8 cellular contexts compared by ENCODE assay signal in the genomic region with DNA sequence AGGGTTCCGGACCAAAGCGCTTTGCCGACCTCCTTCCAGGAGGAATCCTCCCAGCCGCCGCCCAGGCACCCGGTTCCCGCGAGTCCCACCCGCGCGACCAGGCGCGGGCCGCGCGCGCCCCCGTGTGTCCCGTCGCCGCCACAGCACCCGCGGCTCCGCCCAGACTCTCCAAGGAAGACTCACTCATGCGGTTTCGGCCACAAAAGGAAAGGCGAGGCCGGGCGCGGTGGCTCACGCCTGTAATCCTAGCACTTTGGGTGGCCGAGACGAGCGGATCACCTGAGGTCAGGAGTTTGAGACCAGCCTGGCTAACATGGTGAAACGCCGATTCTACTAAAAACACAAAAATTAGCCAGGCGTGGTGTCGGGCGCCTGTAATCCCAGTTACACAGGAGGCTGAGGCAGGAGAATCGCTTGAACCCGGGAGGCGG. TPM values are rescaled to one million over a fixed set of nuclear protein-coding genes. Genes with fewer than 3 reads are reported as not detected.
DNase-seq lines count a peak whose midpoint lies in the region; ATAC-seq and TF ChIP-seq lines count a peak whose summit lies in the region.

No MANE protein-coding gene starts in this region.

- DNase-seq in ELF-1 (ENCODE audit: low read depth, low spot score) (peak; percentile 96), HT1080 (ENCODE audit: low read depth) (peak; percentile 88), Peyer's patch (peak; percentile 62 to 90 (median 90)), fibroblast of peridontal ligament (ENCODE audit: extremely low read depth) (peak; percentile 63), testis (peak; percentile 86)
- peak; percentile 61 for DNase-seq in activated T-helper 1 cell treated with anti-CD3 and anti-CD28 coated beads, Interleukin-12 subunit alpha, Interleukin-12 subunit beta, Interleukin-2, Interleukin-4 antibody, amounts not matched to agents 30 ng/mL and 10 ng/mL and 1 ng/mL, durations not matched to agents 14 hours and 24 hours and 36 hours (ENCODE audit: low spot score)

- H3K36me3 ChIP-seq in Peyer's patch (no peaks in the 10 kb centered on the region), neutrophil (no peaks in the 10 kb centered on the region), testis (ENCODE audit: low read depth, missing control alignments) (no peaks in the 10 kb centered on the region)

- peak; percentile 85 to 96 (median 94) for TF ChIP-seq CTCF in Peyer's patch (IDR thresholded peaks at IDR 0.05)
- peak; percentile 99 for TF ChIP-seq CTCF in neutrophil (IDR thresholded peaks at IDR 0.05)
- TF ChIP-seq CTCF in testis (IDR thresholded peaks at IDR 0.05): peak; percentile 57 to 89 (median 86)

- WGBS in testis, 2 donors: 8 to 12% methylated on average over 28 to 42 of the region's 42 CpGs

- ATAC-seq in HG03097 (IDR thresholded peaks at IDR 0.05; ENCODE audit: low FRiP score, unreplicated experiment): no peak

- H3K27ac Mint-ChIP-seq in activated T-helper 1 cell treated with anti-CD3 and anti-CD28 coated beads, Interleukin-12 subunit alpha, Interleukin-12 subunit beta, Interleukin-2, Interleukin-4 antibody, amounts not matched to agents 30 ng/mL and 10 ng/mL and 1 ng/mL, durations not matched to agents 14 hours and 24 hours and 36 hours: no peak overlapping the region

- H3K27me3 ChIP-seq in Peyer's patch: no peaks in the 10 kb centered on the region
- no peaks in the 10 kb centered on the region for H3K27me3 ChIP-seq in neutrophil
- H3K27me3 ChIP-seq in testis: no peaks in the 10 kb centered on the region

- peak overlapping the region in 3 of 4 donors; percentile 7 to 36 (median 25) for H3K4me3 ChIP-seq in Peyer's patch
- peak overlapping the region; percentile 15 to 45 for H3K4me3 ChIP-seq in neutrophil (ENCODE audit: low read depth in 1 of 2, low read length in 1 of 2)
- peak overlapping the region; percentile 5 to 29 for H3K4me3 ChIP-seq in testis

- H3K4me3 Mint-ChIP-seq in activated T-helper 1 cell treated with anti-CD3 and anti-CD28 coated beads, Interleukin-12 subunit alpha, Interleukin-12 subunit beta, Interleukin-2, Interleukin-4 antibody, amounts not matched to agents 30 ng/mL and 10 ng/mL and 1 ng/mL, durations not matched to agents 14 hours and 24 hours and 36 hours: peak overlapping the region; percentile 49

- H3K9me3 ChIP-seq in Peyer's patch (no peaks in the 10 kb centered on the region), neutrophil (no peaks in the 10 kb centered on the region), testis (no peaks in the 10 kb centered on the region)

- peaks cover 6% of the 10 kb centered on the region for H3K27me3 Mint-ChIP-seq in activated T-helper 1 cell treated with anti-CD3 and anti-CD28 coated beads, Interleukin-12 subunit alpha, Interleukin-12 subunit beta, Interleukin-2, Interleukin-4 antibody, amounts not matched to agents 30 ng/mL and 10 ng/mL and 1 ng/mL, durations not matched to agents 14 hours and 24 hours and 36 hours (ENCODE audit: insufficient read depth)

- intact Hi-C loops in activated T-helper 1 cell treated with anti-CD3 and anti-CD28 coated beads, Interleukin-12 subunit alpha, Interleukin-12 subunit beta, Interleukin-2, Interleukin-4 antibody, amounts not matched to agents 30 ng/mL and 10 ng/mL and 1 ng/mL, durations not matched to agents 14 hours and 24 hours and 36 hours (cut with micrococcal nuclease): loop anchor here (1.0 to 2.0 kb wide), 2 partner anchors 15 to 22 kb away; a partner anchor contains a TSS
- intact Hi-C loops in testis (cut with DNase I; ENCODE audit: low total_unique reads): no loop called here

- TF ChIP-seq POLR2A in Peyer's patch (IDR thresholded peaks at IDR 0.05) (no peak), testis (IDR thresholded peaks at IDR 0.05) (no peak)

- H3K4me1 ChIP-seq in Peyer's patch (peaks cover 5 to 23% (median 7%) of the 10 kb centered on the region in 4 donors), neutrophil (ENCODE audit: control insufficient read depth in 1 of 2, insufficient read depth in 1 of 2, low read depth in 1 of 2, low read length in 1 of 2) (peaks cover 26 to 27% of the 10 kb centered on the region in 2 experiments), testis (peaks cover 31% of the 10 kb centered on the region)

- H3K9me3 Mint-ChIP-seq in activated T-helper 1 cell treated with anti-CD3 and anti-CD28 coated beads, Interleukin-12 subunit alpha, Interleukin-12 subunit beta, Interleukin-2, Interleukin-4 antibody, amounts not matched to agents 30 ng/mL and 10 ng/mL and 1 ng/mL, durations not matched to agents 14 hours and 24 hours and 36 hours: no peaks in the 10 kb centered on the region

- H3K36me3 Mint-ChIP-seq in activated T-helper 1 cell treated with anti-CD3 and anti-CD28 coated beads, Interleukin-12 subunit alpha, Interleukin-12 subunit beta, Interleukin-2, Interleukin-4 antibody, amounts not matched to agents 30 ng/mL and 10 ng/mL and 1 ng/mL, durations not matched to agents 14 hours and 24 hours and 36 hours (ENCODE audit: low read depth): no peaks in the 10 kb centered on the region

- H3K27ac ChIP-seq in Peyer's patch: no peak overlapping the region
- H3K27ac ChIP-seq in neutrophil: no peak overlapping the region
- H3K27ac ChIP-seq in testis: no peak overlapping the region

- H3K4me1 Mint-ChIP-seq in activated T-helper 1 cell treated with anti-CD3 and anti-CD28 coated beads, Interleukin-12 subunit alpha, Interleukin-12 subunit beta, Interleukin-2, Interleukin-4 antibody, amounts not matched to agents 30 ng/mL and 10 ng/mL and 1 ng/mL, durations not matched to agents 14 hours and 24 hours and 36 hours (ENCODE audit: low read depth): peaks cover 4% of the 10 kb centered on the region

RNA-seq across cellular contexts. Expression of a gene that starts 3.5 kb away (rescaled TPM):
- total RNA-seq in HT1080 (2014; rRNA removed; shearing (Covaris generic)): 37.6 and 46.9 TPM in 2 replicates
- polyA plus RNA-seq in HT1080 (2015; cell fraction: cytosol; rRNA removed): 37.9 and 50.6 TPM in 2 replicates
- polyA plus RNA-seq in HT1080 (2015; cell fraction: nucleus; rRNA removed): 60.3 and 64.5 TPM in 2 replicates
- total RNA-seq in Peyer's patch (10 to 100 TPM in 1 of 4 donors, 1 to 10 TPM in 3; 4.3 to 23.9 (median 6.0) TPM), testis (100 to 1,000 TPM in 1 of 2 donors, 10 to 100 TPM in 1; 76.4 to 146 TPM)
- total RNA-seq in activated T-helper 1 cell treated with anti-CD3 and anti-CD28 coated beads, Interleukin-12 subunit alpha, Interleukin-12 subunit beta, Interleukin-2, Interleukin-4 antibody, amounts not matched to agents 30 ng/mL and 10 ng/mL and 1 ng/mL, durations not matched to agents 14 hours and 24 hours and 36 hours: 151 and 152 TPM in 2 replicates
- 119 TPM for polyA plus RNA-seq in testis (ENCODE audit: insufficient read depth, low read depth, low replicate concordance)

RNA-seq across cellular contexts. Expression of a gene that starts 14.6 kb away (rescaled TPM):
- 47.9 TPM in 2 replicates for total RNA-seq in HT1080 (2014; rRNA removed; shearing (Covaris generic))
- polyA plus RNA-seq in HT1080 (2015; cell fraction: cytosol; rRNA removed): 23.6 and 29.2 TPM in 2 replicates
- 25.3 and 31.5 TPM in 2 replicates for polyA plus RNA-seq in HT1080 (2015; cell fraction: nucleus; rRNA removed)
- total RNA-seq in Peyer's patch: 10 to 100 TPM in 1 of 4 donors, 1 to 10 TPM in 3; 6.3 to 13.2 (median 9.2) TPM
- total RNA-seq in activated T-helper 1 cell treated with anti-CD3 and anti-CD28 coated beads, Interleukin-12 subunit alpha, Interleukin-12 subunit beta, Interleukin-2, Interleukin-4 antibody, amounts not matched to agents 30 ng/mL and 10 ng/mL and 1 ng/mL, durations not matched to agents 14 hours and 24 hours and 36 hours: 40.1 and 44.0 TPM in 2 replicates
- 1 to 10 TPM; 6.4 to 7.1 TPM for total RNA-seq in testis
- polyA plus RNA-seq in testis (ENCODE audit: insufficient read depth, low read depth, low replicate concordance): 6.2 TPM

RNA-seq across cellular contexts. Expression of a gene that starts 19.6 kb away (rescaled TPM):
- total RNA-seq in HT1080 (2014; rRNA removed; shearing (Covaris generic)): 2.4 and 2.5 TPM in 2 replicates
- polyA plus RNA-seq in HT1080 (2015; cell fraction: cytosol; rRNA removed): 0.84 and 2.1 TPM in 2 replicates
- 2.2 and 2.8 TPM in 2 replicates for polyA plus RNA-seq in HT1080 (2015; cell fraction: nucleus; rRNA removed)
- total RNA-seq in Peyer's patch (1 to 10 TPM in 1 of 4 donors, under 1 TPM in 1, not detected in 2; 0.40 to 1.6 TPM), testis (1 to 10 TPM; 1.7 TPM)
- total RNA-seq in activated T-helper 1 cell treated with anti-CD3 and anti-CD28 coated beads, Interleukin-12 subunit alpha, Interleukin-12 subunit beta, Interleukin-2, Interleukin-4 antibody, amounts not matched to agents 30 ng/mL and 10 ng/mL and 1 ng/mL, durations not matched to agents 14 hours and 24 hours and 36 hours: 0.10 and 0.18 TPM in 2 replicates
- polyA plus RNA-seq in testis (ENCODE audit: insufficient read depth, low read depth, low replicate concordance): 0.86 TPM

RNA-seq across cellular contexts. Expression of a gene that starts 29.0 kb away (rescaled TPM):
- not detected in 2 replicates for total RNA-seq in HT1080 (2014; rRNA removed; shearing (Covaris generic))
- not detected in 2 replicates for polyA plus RNA-seq in HT1080 (2015; cell fraction: cytosol; rRNA removed)
- polyA plus RNA-seq in HT1080 (2015; cell fraction: nucleus; rRNA removed): 0.06 and 0.09 TPM in 2 replicates
- 1 to 10 TPM in 3 of 4 donors, under 1 TPM in 1; 0.76 to 2.5 (median 1.2) TPM for total RNA-seq in Peyer's patch
- total RNA-seq in activated T-helper 1 cell treated with anti-CD3 and anti-CD28 coated beads, Interleukin-12 subunit alpha, Interleukin-12 subunit beta, Interleukin-2, Interleukin-4 antibody, amounts not matched to agents 30 ng/mL and 10 ng/mL and 1 ng/mL, durations not matched to agents 14 hours and 24 hours and 36 hours: not detected in 2 replicates
- under 1 TPM; 0.37 to 0.39 TPM for total RNA-seq in testis
- 0.34 TPM for polyA plus RNA-seq in testis (ENCODE audit: insufficient read depth, low read depth, low replicate concordance)

RNA-seq across cellular contexts. Expression of a gene that starts 34.3 kb away (rescaled TPM):
- 0.07 TPM in 1 of 2 replicates, not detected in the other for total RNA-seq in HT1080 (2014; rRNA removed; shearing (Covaris generic))
- polyA plus RNA-seq in HT1080 (2015; cell fraction: cytosol; rRNA removed): not detected in 2 replicates
- polyA plus RNA-seq in HT1080 (2015; cell fraction: nucleus; rRNA removed): not detected in 2 replicates
- total RNA-seq in Peyer's patch: not detected
- total RNA-seq in activated T-helper 1 cell treated with anti-CD3 and anti-CD28 coated beads, Interleukin-12 subunit alpha, Interleukin-12 subunit beta, Interleukin-2, Interleukin-4 antibody, amounts not matched to agents 30 ng/mL and 10 ng/mL and 1 ng/mL, durations not matched to agents 14 hours and 24 hours and 36 hours: not detected in 2 replicates
- total RNA-seq in testis: under 1 TPM; 0.55 to 0.74 TPM
- 0.70 TPM for polyA plus RNA-seq in testis (ENCODE audit: insufficient read depth, low read depth, low replicate concordance)
